Comparison of ENCODE assay signal across 8 cellular contexts in the genomic region with DNA sequence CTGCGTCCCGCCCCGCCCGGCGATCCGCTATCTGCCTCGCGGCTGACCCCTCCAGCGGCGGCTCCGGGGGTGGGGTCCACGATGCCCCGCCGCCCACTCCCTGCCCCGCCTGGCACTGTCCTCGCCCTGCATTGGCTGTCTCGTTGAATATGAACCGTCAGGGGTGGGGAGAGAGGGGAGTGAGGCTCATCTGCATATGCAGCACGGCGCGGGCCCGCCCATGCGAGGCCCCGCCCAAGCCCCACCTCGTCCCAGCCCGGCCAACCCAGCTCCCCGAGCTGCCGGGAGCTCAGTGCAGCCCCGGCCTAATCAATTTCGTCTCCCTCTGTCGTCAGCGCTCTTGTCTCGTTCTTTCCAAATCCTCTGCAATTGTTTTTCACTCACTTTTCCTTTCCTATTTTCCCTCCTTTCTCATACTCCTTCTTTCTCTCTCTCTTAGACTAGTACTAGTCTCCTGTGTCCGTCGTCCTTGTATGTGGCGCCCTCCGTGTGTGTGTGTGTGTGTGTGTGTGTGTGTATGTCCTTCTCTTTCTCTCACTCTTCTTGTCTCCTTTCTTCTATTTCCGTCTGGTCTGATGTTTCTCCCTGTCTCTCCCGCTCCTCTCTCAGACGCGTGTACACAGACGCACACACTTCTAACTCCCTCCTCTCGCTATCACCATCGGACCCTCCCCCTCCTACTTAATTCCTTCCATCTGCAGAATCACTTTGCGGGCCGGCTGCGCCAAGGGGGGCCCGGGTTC. TPM values are rescaled to one million over a fixed set of nuclear protein-coding genes. Genes with fewer than 3 reads are reported as not detected.
DNase-seq lines count a peak whose midpoint lies in the region; ATAC-seq and TF ChIP-seq lines count a peak whose summit lies in the region.

No MANE protein-coding gene starts in this region.

- 0 out of 2 replicates have a peak overlapping the region, but pooled peaks have one; percentile 41 for H3K9ac ChIP-seq in SU-DHL-6 (ENCODE audit: low read length)

- H3K27ac ChIP-seq in SU-DHL-6 (ENCODE audit: low read depth, low read length) (no peak overlapping the region), ovary (peak overlapping the region; percentile 54 to 83), thymus (ENCODE audit: low read depth) (peak overlapping the region; percentile 47)

- H3F3A ChIP-seq in SU-DHL-6 (ENCODE audit: insufficient read depth), result no peaks in the 10 kb centered on the region

- no peaks in the 10 kb centered on the region for H4K20me1 ChIP-seq in SU-DHL-6 (ENCODE audit: low read depth, low read length)

- DNase-seq in NCI-H1105 treated with DMSO at 0.1 percent for 48 hours (lab: John Stamatoyannopoulos, UW) (peak; percentile 79), Right ventricle myocardium superior (peak; percentile 99), ovary (peak; percentile 98)
- DNase-seq in activated naive CD8-positive, alpha-beta T cell treated with anti-CD3 and anti-CD28 coated beads, Interleukin-2, amount 50 U/mL, for 24 hours, result peak; percentile 90

- H3K27me3 Mint-ChIP-seq in activated naive CD8-positive, alpha-beta T cell treated with anti-CD3 and anti-CD28 coated beads, Interleukin-2, amount 50 U/mL, for 24 hours, result peaks cover 14% of the 10 kb centered on the region

- TF ChIP-seq CTCF in SU-DHL-6 (IDR thresholded peaks at IDR 0.05; ENCODE audit: insufficient read depth, low read length, poor library complexity, severe bottlenecking) (no peak), ovary (IDR thresholded peaks at IDR 0.05) (no peak)

- no peaks in the 10 kb centered on the region for H3K27me3 ChIP-seq in SU-DHL-6 (ENCODE audit: low read length)
- no peaks in the 10 kb centered on the region for H3K27me3 ChIP-seq in ovary
- H3K27me3 ChIP-seq in thymus (ENCODE audit: control insufficient read depth, insufficient read depth), result peaks cover 4% of the 10 kb centered on the region

- peak overlapping the region; percentile 81 for H3K4me2 ChIP-seq in SU-DHL-6 (ENCODE audit: low read depth, low read length, poor library complexity, severe bottlenecking)

- H3K4me1 ChIP-seq in ovary (ENCODE audit: insufficient read depth) (peaks cover 7% of the 10 kb centered on the region), thymus (ENCODE audit: control insufficient read depth, insufficient read depth, low read length) (peaks cover 11% of the 10 kb centered on the region)

- no peaks in the 10 kb centered on the region for H3K9me2 ChIP-seq in SU-DHL-6 (replicated peaks; ENCODE audit: insufficient read depth, low read length)

- peak; percentile 59 for TF ChIP-seq POLR2A in ovary (IDR thresholded peaks at IDR 0.05)

- no peaks in the 10 kb centered on the region for H3K36me3 Mint-ChIP-seq in activated naive CD8-positive, alpha-beta T cell treated with anti-CD3 and anti-CD28 coated beads, Interleukin-2, amount 50 U/mL, for 24 hours (ENCODE audit: low read depth)

- H3K9me3 ChIP-seq in SU-DHL-6 (ENCODE audit: insufficient read depth, low read length) (no peaks in the 10 kb centered on the region), ovary (no peaks in the 10 kb centered on the region), thymus (ENCODE audit: control insufficient read depth) (no peaks in the 10 kb centered on the region)

- H3K79me2 ChIP-seq in SU-DHL-6 (ENCODE audit: insufficient read depth, low read length), result no peaks in the 10 kb centered on the region

- peak overlapping the region; percentile 23; the same call in 1 of the 2 replicates for H3K4me3 ChIP-seq in GM08714 (ENCODE audit: low read length)
- H3K4me3 ChIP-seq in SU-DHL-6 (ENCODE audit: insufficient read depth, low read length, poor library complexity, severe bottlenecking), result peak overlapping the region; percentile 59
- H3K4me3 ChIP-seq in ovary, result peak overlapping the region; percentile 99
- H3K4me3 ChIP-seq in thymus (ENCODE audit: low read length), result peak overlapping the region; percentile 75

- intact Hi-C loops in Right ventricle myocardium superior (cut with DNase I) (loop anchor here (10.0 kb wide), 1 partner anchor 61 kb away; no protein-coding TSS in a partner anchor), ovary (cut with DNase I) (loop anchor here in 1 of 4 donors (2.0 kb wide), 1 partner anchor 45 kb away; no protein-coding TSS in a partner anchor)

- TF ChIP-seq EP300 in ovary (IDR thresholded peaks at IDR 0.05), result no peak

- 0 to 1% (median 0%) methylated on average over 43 to 48 of the region's 48 CpGs for WGBS in ovary, 3 donors
- WGBS in thymus, result under 1% methylated on average over 48 of the region's 48 CpGs

- H3K36me3 ChIP-seq in SU-DHL-6 (ENCODE audit: low read length), result no peaks in the 10 kb centered on the region
- no peaks in the 10 kb centered on the region for H3K36me3 ChIP-seq in ovary
- H3K36me3 ChIP-seq in thymus (ENCODE audit: control insufficient read depth, insufficient read depth), result no peaks in the 10 kb centered on the region

- peak overlapping the region; percentile 48 for H2AFZ ChIP-seq in SU-DHL-6 (ENCODE audit: low read depth, low read length, severe bottlenecking)

- peaks cover 28% of the 10 kb centered on the region for H3K4me1 Mint-ChIP-seq in activated naive CD8-positive, alpha-beta T cell treated with anti-CD3 and anti-CD28 coated beads, Interleukin-2, amount 50 U/mL, for 24 hours

- peak overlapping the region; percentile 46 for H3K27ac Mint-ChIP-seq in activated naive CD8-positive, alpha-beta T cell treated with anti-CD3 and anti-CD28 coated beads, Interleukin-2, amount 50 U/mL, for 24 hours

- ATAC-seq in HG02678 (IDR thresholded peaks at IDR 0.05; ENCODE audit: unreplicated experiment), result peak; percentile 95
- ATAC-seq in activated naive CD8-positive, alpha-beta T cell treated with anti-CD3 and anti-CD28 coated beads, Interleukin-2, amount 50 U/mL, for 24 hours, result peak; percentile 97
- ATAC-seq in Right ventricle myocardium superior (ENCODE audit: poor library complexity), result peak; percentile 91

- H3K9me3 Mint-ChIP-seq in activated naive CD8-positive, alpha-beta T cell treated with anti-CD3 and anti-CD28 coated beads, Interleukin-2, amount 50 U/mL, for 24 hours, result no peaks in the 10 kb centered on the region

- H3K4me3 Mint-ChIP-seq in activated naive CD8-positive, alpha-beta T cell treated with anti-CD3 and anti-CD28 coated beads, Interleukin-2, amount 50 U/mL, for 24 hours, result peak overlapping the region; percentile 78

RNA-seq across cellular contexts. Expression of a gene that starts 0.5 kb away (rescaled TPM):
- 53.3 TPM for total RNA-seq in Right ventricle myocardium superior
- total RNA-seq in ovary, result 10 to 100 TPM; 21.6 to 92.1 (median 72.0) TPM
- polyA plus RNA-seq in ovary, result 10 to 100 TPM; 33.5 to 35.9 TPM
- polyA plus RNA-seq in thymus, result 5.4 TPM

Comparison
In these comparisons a context has a peak if more than half of its experiments do, and no peak if none do; other contexts are left out.
1. H3K4me3 ChIP-seq: peak in every context shown above with its lines; median percentile 99 in ovary; 75 in thymus; 59 in SU-DHL-6; 23 in GM08714.